In genomic region chr18:60092073-60092472, GRCh38 we compare ENCODE assay signal across 27 cellular contexts.
"Had no signal": no experiment of that assay in that cellular context is flagged by ENCODE, and none has a peak within 500 bp of the region (broad histone marks: within the 10 kb centered on the region; RNA-seq: fewer than 3 reads in every experiment).

No MANE protein-coding gene starts in this region.

- H3K4me1 ChIP-seq: adrenal gland, ascending aorta, gastrocnemius medialis, sigmoid colon, stomach, suprapubic skin, tibial artery had no signal

- H3K4me3 ChIP-seq: adrenal gland, ascending aorta, cardiac muscle cell, coronary artery, gastrocnemius medialis, mucosa of descending colon, sigmoid colon, stomach, suprapubic skin, tibial artery had no signal

- DNase-seq: activated CD4-positive, alpha-beta T cell treated with anti-CD3 and anti-CD28 coated beads for 48 hours; activated CD4-positive, alpha-beta T cell treated with anti-CD3 and anti-CD28 coated beads, Interleukin-2, amount 50 U/mL, for 48 hours; activated CD8-positive, alpha-beta memory T cell treated with anti-CD3 and anti-CD28 coated beads for 24 hours; activated effector memory CD4-positive, alpha-beta T cell treated with Interleukin-2 at 50 U/mL for 16 hours; activated naive CD4-positive, alpha-beta T cell treated with Interleukin-2 at 50 U/mL for 16 hours; adrenal gland; cerebellar nuclear complex; gastrocnemius medialis; glutamatergic neuron; islet precursor cell; left ventricle myocardium superior; mucosa of descending colon; retina; sigmoid colon; stimulated activated CD4-positive, alpha-beta T cell treated with anti-CD3 and anti-CD28 coated beads, Interleukin-15, amount 100 ng/mL, for 24 hours; stimulated activated CD4-positive, alpha-beta T cell treated with anti-CD3 and anti-CD28 coated beads, Interleukin-2, amount 100 ng/mL, for 24 hours; stimulated activated naive B cell treated with anti-CD40 and anti-IgM and Interleukin-4, amounts not matched to agents 10 μg/mL and 1 μg/mL and 100 μg/mL, for 72 hours; stomach; T-helper 9 cell; tibial artery; WERI-Rb-1 had no signal

- ATAC-seq: activated CD4-positive, CD25-positive, alpha-beta regulatory T cell treated with anti-CD3 and anti-CD28 coated beads, Interleukin-2, amount 50 U/mL, for 24 hours; gastrocnemius medialis; left ventricle myocardium superior; mucosa of descending colon; natural killer cell treated with Interleukin-12 subunit alpha and Interleukin-12 subunit beta and Interleukin-15 and Interleukin-18, amount 100 ng/mL, for 72 hours; stimulated activated naive B cell treated with anti-CD40 and anti-IgM and Interleukin-4, amounts not matched to agents 10 μg/mL and 1 μg/mL and 100 μg/mL, for 72 hours had no signal

- H3K36me3 ChIP-seq: adrenal gland, ascending aorta, cardiac muscle cell, gastrocnemius medialis, sigmoid colon, stomach, suprapubic skin, tibial artery, WERI-Rb-1 had no signal

- H3K27me3 ChIP-seq: adrenal gland, ascending aorta, cardiac muscle cell, gastrocnemius medialis, sigmoid colon, suprapubic skin, tibial artery had no signal

- H3K9me3 ChIP-seq: adrenal gland, ascending aorta, gastrocnemius medialis, sigmoid colon, suprapubic skin, tibial artery had no signal

- H3K27ac ChIP-seq: adrenal gland, ascending aorta, cardiac muscle cell, coronary artery, gastrocnemius medialis, sigmoid colon, stomach, suprapubic skin, tibial artery, WERI-Rb-1 had no signal
